In the genomic region with DNA sequence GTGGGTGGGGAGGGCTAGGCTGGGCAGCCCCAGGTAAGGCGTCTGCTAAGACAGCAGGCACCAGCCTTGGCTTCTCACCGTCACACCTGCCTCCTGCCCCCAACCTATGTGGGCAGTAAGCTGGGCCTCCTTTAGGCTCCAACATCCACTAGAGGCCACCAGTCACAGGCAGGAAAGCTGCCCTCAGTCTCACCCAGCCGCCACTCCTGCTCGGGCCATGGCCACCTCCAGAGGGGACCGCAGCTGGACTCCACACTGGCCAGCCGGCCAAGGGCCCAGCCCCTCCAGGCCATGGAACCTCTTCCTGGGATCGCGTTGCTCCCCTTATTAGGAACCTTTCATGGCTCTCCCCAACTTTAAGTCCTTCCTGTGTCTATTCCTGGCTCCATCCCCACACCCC, we compare ENCODE assay signal across 9 cellular contexts.
DNase-seq lines count a peak whose midpoint lies in the region; ATAC-seq, FAIRE-seq and TF ChIP-seq lines count a peak whose summit lies in the region.
"Had no signal": no experiment of that assay in that cellular context is flagged by ENCODE, and none has a peak within 500 bp of the region (broad histone marks: within the 10 kb centered on the region; RNA-seq: fewer than 3 reads in every experiment).

No MANE protein-coding gene starts in this region.

- peaks cover 20% of the 10 kb centered on the region for H3K79me1 ChIP-seq in neuronal stem cell (ENCODE audit: low read depth, low read length)

- H3K18ac ChIP-seq in neuronal stem cell (ENCODE audit: low read length): peak overlapping the region; percentile 73

- peak overlapping the region; percentile 38 for H3K23ac ChIP-seq in neuronal stem cell (ENCODE audit: low read depth, low read length, poor library complexity)

- no peak overlapping the region for H3K4me3 ChIP-seq in neuronal stem cell (ENCODE audit: low read length in 2 of 2)

- peaks cover 1 to 63% of the 10 kb centered on the region in 2 donors for H3K36me3 ChIP-seq in neuronal stem cell (replicated peaks in 1 of 2; ENCODE audit: control insufficient read depth in 2 of 2, insufficient read depth in 2 of 2, low read length in 2 of 2)

- peaks cover 21% of the 10 kb centered on the region for H3K36me3 Mint-ChIP-seq in endothelial cell (ENCODE audit: low read depth, unreplicated experiment)

- peaks cover 77% of the 10 kb centered on the region for H3K4me1 Mint-ChIP-seq in stimulated activated naive CD8-positive, alpha-beta T cell treated with anti-CD3 and anti-CD28 coated beads, Interleukin-15, amount 100 ng/mL, for 72 hours
- peaks cover 34% of the 10 kb centered on the region for H3K4me1 Mint-ChIP-seq in endothelial cell (ENCODE audit: unreplicated experiment)

- peak overlapping the region; percentile 45 for H3K9ac ChIP-seq in neuronal stem cell (ENCODE audit: low read depth, low read length, poor library complexity)

- no peak overlapping the region for H3K27ac ChIP-seq in neuronal stem cell (replicated peaks; ENCODE audit: low read length)

- no peak overlapping the region for H3K14ac ChIP-seq in neuronal stem cell (ENCODE audit: low read length)

- H2BK120ac ChIP-seq in neuronal stem cell (ENCODE audit: low read depth, low read length): no peak overlapping the region

- DNase-seq in stimulated activated naive CD8-positive, alpha-beta T cell treated with anti-CD3 and anti-CD28 coated beads, Interleukin-15, amount 100 ng/mL, for 72 hours: no peak
- no peak for DNase-seq in stimulated activated naive CD8-positive, alpha-beta T cell treated with anti-CD3 and anti-CD28 coated beads, Interleukin-15, Interleukin-2, amounts not matched to agents 100 U/mL and 50 U/mL, for 24 hours
- DNase-seq in endothelial cell (ENCODE audit: low spot score) (no peak), neuronal stem cell (ENCODE audit: low spot score) (no peak), AG20443 (ENCODE audit: low spot score) (no peak), GM19239 (ENCODE audit: insufficient read length, low spot score) (no peak), NCI-H2081 treated with DMSO at 0.1 percent for 48 hours (lab: John Stamatoyannopoulos, UW) (no peak)
- DNase-seq: Caco-2 had no signal

- H3K4me3 Mint-ChIP-seq in stimulated activated naive CD8-positive, alpha-beta T cell treated with anti-CD3 and anti-CD28 coated beads, Interleukin-15, amount 100 ng/mL, for 72 hours: no peak overlapping the region
- peak overlapping the region; percentile 31 for H3K4me3 Mint-ChIP-seq in endothelial cell (ENCODE audit: unreplicated experiment)

- no peaks in the 10 kb centered on the region for H3K27me3 Mint-ChIP-seq in stimulated activated naive CD8-positive, alpha-beta T cell treated with anti-CD3 and anti-CD28 coated beads, Interleukin-15, amount 100 ng/mL, for 72 hours
- peaks cover 15% of the 10 kb centered on the region for H3K27me3 Mint-ChIP-seq in endothelial cell (ENCODE audit: unreplicated experiment)

- peaks cover 24 to 34% of the 10 kb centered on the region in 2 donors for H3K4me1 ChIP-seq in neuronal stem cell (ENCODE audit: control insufficient read depth in 2 of 2, insufficient read depth in 1 of 2, low read depth in 1 of 2, low read length in 2 of 2)

- no peak overlapping the region for H4K91ac ChIP-seq in neuronal stem cell (ENCODE audit: low read depth, low read length, poor library complexity)

- H2BK12ac ChIP-seq in neuronal stem cell (ENCODE audit: low read length): no peak overlapping the region

- H3K27me3 ChIP-seq in neuronal stem cell (ENCODE audit: control insufficient read depth in 3 of 3, insufficient read depth in 3 of 3, low read depth in 1 of 3, low read length in 3 of 3): no peaks in the 10 kb centered on the region

- no peak overlapping the region for H2BK15ac ChIP-seq in neuronal stem cell (ENCODE audit: low read length)

- no peaks in the 10 kb centered on the region for H3K9me3 ChIP-seq in neuronal stem cell (replicated peaks in 1 of 2; ENCODE audit: control insufficient read depth in 2 of 2, insufficient read depth in 1 of 2, low read depth in 1 of 2, low read length in 2 of 2)
- H3K9me3 ChIP-seq: Caco-2 had no signal

- no CpG with 5 or more reads among the region's 8 CpGs for WGBS in neuronal stem cell (ENCODE audit: extremely low coverage in 2 of 2, insufficient read length in 2 of 2, insufficient replicate concordance in 1 of 2), 2 donors

- no peaks in the 10 kb centered on the region for H3K9me3 Mint-ChIP-seq in stimulated activated naive CD8-positive, alpha-beta T cell treated with anti-CD3 and anti-CD28 coated beads, Interleukin-15, amount 100 ng/mL, for 72 hours
- no peaks in the 10 kb centered on the region for H3K9me3 Mint-ChIP-seq in endothelial cell (ENCODE audit: unreplicated experiment)

- no peak for FAIRE-seq in GM19239 (lab: Jason Lieb, UNC)

- no peak for ATAC-seq in stimulated activated naive CD8-positive, alpha-beta T cell treated with anti-CD3 and anti-CD28 coated beads, Interleukin-15, amount 100 ng/mL, for 72 hours
- no peak for ATAC-seq in stimulated activated naive CD8-positive, alpha-beta T cell treated with anti-CD3 and anti-CD28 coated beads, Interleukin-15, Interleukin-2, amounts not matched to agents 100 U/mL and 50 U/mL, for 24 hours
- no peak for ATAC-seq in HG03520 (IDR thresholded peaks at IDR 0.05; ENCODE audit: unreplicated experiment)

- no peak overlapping the region for H3K4ac ChIP-seq in neuronal stem cell (ENCODE audit: low read length)

- no peak overlapping the region for H4K8ac ChIP-seq in neuronal stem cell (ENCODE audit: low read depth, low read length)

- no peak overlapping the region for H2AK5ac ChIP-seq in neuronal stem cell (ENCODE audit: low read depth, low read length)

- H3K4me2 ChIP-seq in neuronal stem cell (ENCODE audit: insufficient read depth, low read length, poor library complexity, severe bottlenecking): no peak overlapping the region

- no peak for TF ChIP-seq CTCF in endothelial cell (IDR thresholded peaks at IDR 0.05; ENCODE audit: unreplicated experiment)

- H2BK5ac ChIP-seq in neuronal stem cell (ENCODE audit: low read length): no peak overlapping the region

- peak overlapping the region; percentile 52 to 77 for H3K27ac Mint-ChIP-seq in stimulated activated naive CD8-positive, alpha-beta T cell treated with anti-CD3 and anti-CD28 coated beads, Interleukin-15, amount 100 ng/mL, for 72 hours
- peak overlapping the region; percentile 83 for H3K27ac Mint-ChIP-seq in endothelial cell (ENCODE audit: unreplicated experiment)

- no peak overlapping the region for H2AFZ ChIP-seq in neuronal stem cell (ENCODE audit: low read length)
